Comparison of ENCODE assay signal across 6 cellular contexts in genomic region chr9:74853024-74853423, GRCh38. TPM values are rescaled to one million over a fixed set of nuclear protein-coding genes. Genes with fewer than 3 reads are reported as not detected.
"Had no signal": no experiment of that assay in that cellular context is flagged by ENCODE, and none has a peak within 500 bp of the region (broad histone marks: within the 10 kb centered on the region; RNA-seq: fewer than 3 reads in every experiment).

No MANE protein-coding gene starts in this region.

RNA-seq across cellular contexts. Expression of gene TRPM6, which starts 34.7 kb away (rescaled TPM):
- total RNA-seq: naive thymus-derived CD8-positive, alpha-beta T cell; neural crest cell; osteocyte had no signal
- polyA plus RNA-seq: naive thymus-derived CD4-positive, alpha-beta T cell; naive thymus-derived CD8-positive, alpha-beta T cell; neural cell; smooth muscle cell had no signal
